8 cellular contexts compared by ENCODE assay signal in the genomic region with DNA sequence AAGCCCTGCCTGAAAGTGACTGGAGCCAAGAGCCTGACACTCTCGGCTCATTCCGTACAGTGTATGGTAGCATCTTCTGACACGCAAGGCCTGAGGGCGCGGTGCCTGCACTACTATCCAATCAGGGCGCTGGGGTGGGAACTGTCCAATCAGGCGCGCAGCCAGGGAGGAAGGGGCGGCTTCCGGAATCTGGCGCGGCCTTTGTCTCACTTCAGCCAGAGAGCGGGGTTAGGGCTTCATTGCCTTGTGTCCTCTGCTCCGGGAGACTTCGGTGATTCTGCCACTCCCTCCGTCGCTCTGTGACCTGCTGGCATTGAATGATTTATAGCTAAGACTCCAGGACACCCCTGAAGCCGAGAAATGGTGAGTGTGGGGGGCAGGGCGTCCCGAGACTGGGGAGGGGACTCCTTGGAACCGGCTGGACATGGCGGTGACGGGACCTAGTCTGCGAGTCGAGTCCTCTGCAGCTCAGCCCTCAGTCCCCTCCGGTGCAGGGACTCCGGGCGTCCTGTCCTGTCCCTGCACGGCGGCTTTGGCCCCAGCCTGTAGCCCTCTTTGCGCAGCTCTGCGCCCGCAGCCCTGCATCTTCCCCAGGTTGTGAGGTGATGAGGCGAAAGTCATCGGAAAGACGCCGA.
DNase-seq lines count a peak whose midpoint lies in the region; ATAC-seq, FAIRE-seq and TF ChIP-seq lines count a peak whose summit lies in the region.
"Not testable (repeated sequence)": the region's sequence is repeated elsewhere in the genome, so short reads cannot be mapped to it uniquely, and the experiment has no call there.

No MANE protein-coding gene starts in this region.

- TSS peak; percentile 64 for BruUV-seq in endothelial cell of umbilical vein (replicated peaks; lab: Mats Ljungman, UMichigan)

- H3K9ac ChIP-seq in NT2/D1 (ENCODE audit: insufficient read length, low read depth): peak overlapping the region; percentile 92
- H3K9ac ChIP-seq in endothelial cell of umbilical vein (replicated peaks; ENCODE audit: extremely low read depth, insufficient read depth, low read length): not testable (repeated sequence)

- H3K79me2 ChIP-seq in endothelial cell of umbilical vein (ENCODE audit: control insufficient read depth, insufficient read depth, low read length): not testable (repeated sequence)

- not testable (repeated sequence) for H4K20me1 ChIP-seq in endothelial cell of umbilical vein (replicated peaks; ENCODE audit: control insufficient read depth, extremely low read depth, insufficient read depth, low read length)

- peak; percentile 97 for FAIRE-seq in HTR-8/SVneo (lab: Jason Lieb, UNC)
- FAIRE-seq in endothelial cell of umbilical vein (lab: Jason Lieb, UNC): peak; percentile 100

- not testable (repeated sequence) for H3K27ac ChIP-seq in endothelial cell of umbilical vein (ENCODE audit: insufficient read depth, low read depth, low read length)
- peak overlapping the region; percentile 87 for H3K27ac ChIP-seq in mesodermal cell (ENCODE audit: low read depth, low read length, severe bottlenecking)

- POLR2A ChIA-PET in endothelial cell of umbilical vein (lab: Charles Lee): not testable (repeated sequence)

- TF ChIP-seq CTCF in endothelial cell of umbilical vein (IDR thresholded peaks at IDR 0.05; ENCODE audit: extremely low read depth in 1 of 2, insufficient read depth in 1 of 2, low read depth in 1 of 2, low read length in 2 of 2): not testable (repeated sequence)

- dilution Hi-C loops in endothelial cell of umbilical vein (cut with MboI; ENCODE audit: extremely low pct_ligation_motif_present, low sequenced_read_pairs): not testable (repeated sequence)

- not testable (repeated sequence) for H3K9me1 ChIP-seq in endothelial cell of umbilical vein (replicated peaks; ENCODE audit: control insufficient read depth, extremely low read depth, insufficient read depth, low read length)

- in situ Hi-C loops in Caki2 (cut with HindIII; ENCODE audit: low pct_unique_long_range_greater_than_20kb, low sequenced_read_pairs): not testable (repeated sequence)

- peak; percentile 100 for ATAC-seq in GM21390 (IDR thresholded peaks at IDR 0.05; ENCODE audit: unreplicated experiment)

- H3K36me3 ChIP-seq in NT2/D1 (ENCODE audit: insufficient read depth, insufficient read length, low read length): peaks cover 11% of the 10 kb centered on the region
- H3K36me3 ChIP-seq in endothelial cell of umbilical vein (ENCODE audit: control insufficient read depth in 2 of 2, extremely low read depth in 1 of 2, insufficient read depth in 2 of 2, low read length in 2 of 2); mesodermal cell (ENCODE audit: control insufficient read depth, insufficient read depth, low read length): not testable (repeated sequence)

- H3K27me3 ChIP-seq in NT2/D1 (ENCODE audit: insufficient read depth, insufficient read length); endothelial cell of umbilical vein (ENCODE audit: control insufficient read depth in 2 of 2, insufficient read depth in 2 of 2, low read length in 2 of 2): not testable (repeated sequence)

- WGBS in mesodermal cell (ENCODE audit: insufficient coverage in 2 of 2), 2 experiments: 0 to 4% methylated on average over 14 to 20 of the region's 37 CpGs

- CTCF ChIA-PET in endothelial cell of umbilical vein (lab: Charles Lee): not testable (repeated sequence)

- DNase-seq in Caki2 (ENCODE audit: low read depth) (peak; percentile 89), HTR-8/SVneo (ENCODE audit: insufficient read length, low spot score) (peak; percentile 65), NT2/D1 (ENCODE audit: low read depth, low spot score) (peak; percentile 96), endothelial cell of umbilical vein (ENCODE audit: low read depth, low spot score) (peak; percentile 69)
- peak; percentile 81 for DNase-seq in activated CD8-positive, alpha-beta memory T cell treated with anti-CD3 and anti-CD28 coated beads, Interleukin-2, amount 50 U/mL, for 4 hours
- peak; percentile 54 for DNase-seq in stimulated activated CD8-positive, alpha-beta memory T cell treated with anti-CD3 and anti-CD28 coated beads, Interleukin-15, amount 100 ng/mL, for 24 hours (ENCODE audit: low read depth)

- H3K4me3 ChIP-seq in NT2/D1 (ENCODE audit: insufficient read length, low read depth) (peak overlapping the region; percentile 80), endothelial cell of umbilical vein (replicated peaks in 1 of 3; ENCODE audit: insufficient read depth in 1 of 3, low read depth in 1 of 3, low read length in 3 of 3) (peak overlapping the region; percentile 23 to 58 (median 46)), mesodermal cell (ENCODE audit: extremely low read depth, insufficient read depth, low read length, poor library complexity, severe bottlenecking) (peak overlapping the region; percentile 53)

- peak overlapping the region; percentile 21 for H3K4me2 ChIP-seq in endothelial cell of umbilical vein (ENCODE audit: insufficient read depth, low read length)

- peak overlapping the region; percentile 79 for H2AFZ ChIP-seq in endothelial cell of umbilical vein (ENCODE audit: low read depth, low read length)

- TF ChIP-seq POLR2A in endothelial cell of umbilical vein (IDR thresholded peaks at IDR 0.05; ENCODE audit: low read depth, low read length): not testable (repeated sequence)

- intact Hi-C loops in endothelial cell of umbilical vein (cut with micrococcal nuclease): not testable (repeated sequence)

- H3K9me3 ChIP-seq in NT2/D1 (ENCODE audit: insufficient read depth, low read length); endothelial cell of umbilical vein (replicated peaks; ENCODE audit: control insufficient read depth, insufficient read depth, low read length); mesodermal cell (ENCODE audit: control insufficient read depth, low read length): not testable (repeated sequence)

- H3K4me1 ChIP-seq in NT2/D1 (ENCODE audit: insufficient read depth, insufficient read length); endothelial cell of umbilical vein (ENCODE audit: control insufficient read depth, extremely low read depth, insufficient read depth, low read length); mesodermal cell (ENCODE audit: control insufficient read depth, insufficient read depth, low read length, poor library complexity, severe bottlenecking): not testable (repeated sequence)
